14 cellular contexts compared by ENCODE assay signal in genomic region chr3:37742121-37742520, GRCh38.
DNase-seq lines count a peak whose midpoint lies in the region; ATAC-seq and TF ChIP-seq lines count a peak whose summit lies in the region.
"Had no signal": no experiment of that assay in that cellular context is flagged by ENCODE, and none has a peak within 500 bp of the region (broad histone marks: within the 10 kb centered on the region; RNA-seq: fewer than 3 reads in every experiment).

No MANE protein-coding gene starts in this region.

- H3K4me1 Mint-ChIP-seq in endodermal cell (peaks cover 39% of the 10 kb centered on the region), GM23338 (peaks cover 3% of the 10 kb centered on the region; the same call in 2 of the 3 replicates)
- H3K4me1 Mint-ChIP-seq in activated naive CD4-positive, alpha-beta T cell treated with anti-CD3 and anti-CD28 coated beads, Interleukin-2, amount 10 ng/mL, durations not matched to agents 7 days and 5 days: no peaks in the 10 kb centered on the region
- H3K4me1 Mint-ChIP-seq: B cell had no signal

- peak; percentile 62 for DNase-seq in endodermal cell
- DNase-seq in stomach: no peak
- DNase-seq in GM23338 (ENCODE audit: low spot score): no peak
- DNase-seq in activated naive CD4-positive, alpha-beta T cell treated with anti-CD3 and anti-CD28 coated beads, Interleukin-2, amount 10 ng/mL, durations not matched to agents 7 days and 5 days: no peak
- DNase-seq: CD4-positive, alpha-beta T cell; DMS 273 treated with DMSO at 0.1 percent for 48 hours; GOT3 had no signal

- no peaks in the 10 kb centered on the region for H3F3A ChIP-seq in GM23338 (replicated peaks; ENCODE audit: low read depth)

- H3K9me3 Mint-ChIP-seq in endodermal cell: no peaks in the 10 kb centered on the region
- no peaks in the 10 kb centered on the region for H3K9me3 Mint-ChIP-seq in GM23338
- no peaks in the 10 kb centered on the region for H3K9me3 Mint-ChIP-seq in activated naive CD4-positive, alpha-beta T cell treated with anti-CD3 and anti-CD28 coated beads, Interleukin-2, amount 10 ng/mL, durations not matched to agents 7 days and 5 days
- H3K9me3 Mint-ChIP-seq: CD4-positive, alpha-beta T cell had no signal

- no peak overlapping the region for H3K9ac ChIP-seq in endodermal cell (ENCODE audit: extremely low read depth, low read length, poor library complexity, severe bottlenecking)

- no peaks in the 10 kb centered on the region for H3K36me3 ChIP-seq in HEK293 (ENCODE audit: control insufficient read depth in 2 of 2, insufficient read depth in 1 of 2, low read length in 2 of 2)
- peaks cover 11% of the 10 kb centered on the region for H3K36me3 ChIP-seq in endodermal cell (ENCODE audit: control insufficient read depth, insufficient read depth, low read length)
- peaks cover 6 to 10% of the 10 kb centered on the region in 2 donors for H3K36me3 ChIP-seq in muscle layer of duodenum (ENCODE audit: control insufficient read depth in 1 of 2, insufficient read depth in 2 of 2, low read length in 2 of 2)
- peaks cover 0 to 25% (median 13%) of the 10 kb centered on the region in 4 donors for H3K36me3 ChIP-seq in stomach
- H3K36me3 ChIP-seq in GM23338 (ENCODE audit: insufficient read depth): no peaks in the 10 kb centered on the region
- H3K36me3 ChIP-seq: HAP-1 had no signal

- ATAC-seq in HG02852 (IDR thresholded peaks at IDR 0.05; ENCODE audit: unreplicated experiment): no peak
- ATAC-seq in GM21381 (IDR thresholded peaks at IDR 0.05; ENCODE audit: unreplicated experiment): no peak
- no peak for ATAC-seq in GM23338

- H3K4me3 Mint-ChIP-seq in endodermal cell (no peak overlapping the region), GM23338 (no peak overlapping the region)
- H3K4me3 Mint-ChIP-seq in activated naive CD4-positive, alpha-beta T cell treated with anti-CD3 and anti-CD28 coated beads, Interleukin-2, amount 10 ng/mL, durations not matched to agents 7 days and 5 days: no peak overlapping the region
- H3K4me3 Mint-ChIP-seq: B cell; CD4-positive, alpha-beta T cell had no signal

- H3K4me2 ChIP-seq in GM23338: no peak overlapping the region

- H3K27me3 Mint-ChIP-seq in endodermal cell (ENCODE audit: insufficient read depth) (no peaks in the 10 kb centered on the region), GM23338 (ENCODE audit: insufficient read depth, low read depth, poor library complexity) (peaks cover 7% of the 10 kb centered on the region)
- peaks cover 24% of the 10 kb centered on the region for H3K27me3 Mint-ChIP-seq in activated naive CD4-positive, alpha-beta T cell treated with anti-CD3 and anti-CD28 coated beads, Interleukin-2, amount 10 ng/mL, durations not matched to agents 7 days and 5 days
- H3K27me3 Mint-ChIP-seq: CD4-positive, alpha-beta T cell had no signal

- no peaks in the 10 kb centered on the region for H3K79me2 ChIP-seq in GM23338 (replicated peaks; ENCODE audit: insufficient read depth)

- no peaks in the 10 kb centered on the region for H3K9me2 ChIP-seq in GM23338 (ENCODE audit: insufficient read depth)

- H4K20me1 ChIP-seq in GM23338 (replicated peaks; ENCODE audit: insufficient read depth): no peaks in the 10 kb centered on the region

- no peak overlapping the region for H3K27ac ChIP-seq in HEK293 (ENCODE audit: extremely low read depth, low read depth, low read length)
- H3K27ac ChIP-seq in endodermal cell (ENCODE audit: low read depth, low read length): no peak overlapping the region
- peak overlapping the region; percentile 62 for H3K27ac ChIP-seq in muscle layer of duodenum (ENCODE audit: low read length)
- peak overlapping the region in 3 of 5 donors; percentile 20 to 77 (median 68) for H3K27ac ChIP-seq in stomach
- no peak overlapping the region for H3K27ac ChIP-seq in GM23338 (ENCODE audit: low read depth)

- no peak overlapping the region for H3K27ac Mint-ChIP-seq in endodermal cell
- no peak overlapping the region for H3K27ac Mint-ChIP-seq in GM23338
- H3K27ac Mint-ChIP-seq in activated naive CD4-positive, alpha-beta T cell treated with anti-CD3 and anti-CD28 coated beads, Interleukin-2, amount 10 ng/mL, durations not matched to agents 7 days and 5 days: no peak overlapping the region
- H3K27ac Mint-ChIP-seq: B cell; CD4-positive, alpha-beta T cell had no signal

- H2AFZ ChIP-seq in GM23338: no peak overlapping the region

- TF ChIP-seq CTCF in HEK293 (tag by site-specific recombination; IDR thresholded peaks at IDR 0.05) (no peak), endodermal cell (conservative IDR thresholded peaks at IDR 0.05) (no peak), stomach (IDR thresholded peaks at IDR 0.05) (no peak), GM23338 (conservative IDR thresholded peaks at IDR 0.05; ENCODE audit: low read depth in 2 of 2) (no peak)

- H3K4me3 ChIP-seq in HEK293 (ENCODE audit: low read depth, low read length): no peak overlapping the region
- no peak overlapping the region for H3K4me3 ChIP-seq in endodermal cell (ENCODE audit: low read length)
- no peak overlapping the region for H3K4me3 ChIP-seq in muscle layer of duodenum (ENCODE audit: low read depth in 1 of 2, low read length in 2 of 2)
- H3K4me3 ChIP-seq in stomach: no peak overlapping the region
- no peak overlapping the region for H3K4me3 ChIP-seq in GM23338
- H3K4me3 ChIP-seq: GM12878, HAP-1 had no signal

- CTCF ChIA-PET in HEK293 (lab: Yijun Ruan, JAX): interaction anchor here (1.7 kb wide), 1 partner anchor 56 kb away, joined by 5 read pairs; no protein-coding TSS in a partner anchor
- CTCF ChIA-PET in activated naive CD4-positive, alpha-beta T cell treated with anti-CD3 and anti-CD28 coated beads, Interleukin-2, amount 10 ng/mL, durations not matched to agents 7 days and 5 days (lab: Charles Lee): no interaction called here

- H3K27me3 ChIP-seq in endodermal cell (ENCODE audit: control insufficient read depth, insufficient read depth, low read length, poor library complexity, severe bottlenecking): no peaks in the 10 kb centered on the region
- no peaks in the 10 kb centered on the region for H3K27me3 ChIP-seq in muscle layer of duodenum (ENCODE audit: low read depth, low read length)
- no peaks in the 10 kb centered on the region for H3K27me3 ChIP-seq in stomach
- no peaks in the 10 kb centered on the region for H3K27me3 ChIP-seq in GM23338 (ENCODE audit: insufficient read depth)

- no peak for TF ChIP-seq POLR2A in stomach (IDR thresholded peaks at IDR 0.05)

- WGBS in endodermal cell (ENCODE audit: insufficient coverage in 1 of 2, insufficient read length in 1 of 2), 2 experiments: 92 to 100% methylated on average over 1 to 4 of the region's 4 CpGs
- WGBS in stomach, 5 donors: 69 to 86% (median 72%) methylated on average over 4 of the region's 4 CpGs

- POLR2A ChIA-PET in HEK293 (lab: Yijun Ruan, JAX): no interaction called here

- H3K4me1 ChIP-seq in HEK293 (ENCODE audit: control insufficient read depth, insufficient read depth, low read length) (no peaks in the 10 kb centered on the region), endodermal cell (ENCODE audit: control insufficient read depth, insufficient read depth, low read length) (peaks cover 24% of the 10 kb centered on the region), muscle layer of duodenum (ENCODE audit: control insufficient read depth in 1 of 2, insufficient read depth in 2 of 2, low read length in 2 of 2) (peaks cover 0 to 3% of the 10 kb centered on the region in 2 donors), stomach (peaks cover 0 to 21% (median 7%) of the 10 kb centered on the region in 4 donors), GM23338 (ENCODE audit: insufficient read depth) (no peaks in the 10 kb centered on the region)
- H3K4me1 ChIP-seq: HAP-1 had no signal

- intact Hi-C loops in stomach (cut with DNase I; ENCODE audit: low total_unique reads): no loop called here

- H3K9me3 ChIP-seq in HEK293 (ENCODE audit: control insufficient read depth, insufficient read depth, low read depth, low read length) (no peaks in the 10 kb centered on the region), endodermal cell (ENCODE audit: control insufficient read depth, low read length) (no peaks in the 10 kb centered on the region), muscle layer of duodenum (ENCODE audit: control insufficient read depth in 1 of 2, low read length in 2 of 2) (no peaks in the 10 kb centered on the region), stomach (no peaks in the 10 kb centered on the region)
- H3K9me3 ChIP-seq: HAP-1 had no signal

- no peak for TF ChIP-seq EP300 in stomach (IDR thresholded peaks at IDR 0.05)

- H3K36me3 Mint-ChIP-seq in endodermal cell (ENCODE audit: low read depth) (peaks cover 61% of the 10 kb centered on the region), GM23338 (ENCODE audit: low read depth) (no peaks in the 10 kb centered on the region)
- no peaks in the 10 kb centered on the region for H3K36me3 Mint-ChIP-seq in activated naive CD4-positive, alpha-beta T cell treated with anti-CD3 and anti-CD28 coated beads, Interleukin-2, amount 10 ng/mL, durations not matched to agents 7 days and 5 days

TF ChIP-seq in HEK293, 187 proteins besides CTCF, POLR2A, EP300 and RAD21:
- TF ChIP-seq SALL2 (tag by site-specific recombination; IDR thresholded peaks at IDR 0.05; ENCODE audit: borderline replicate concordance) (no peak), ZIC2 (tag by site-specific recombination; IDR thresholded peaks at IDR 0.05) (peak; percentile 41; the same call in 1 of the 2 replicates)

TF ChIP-seq in GM23338, 12 proteins besides CTCF, POLR2A, EP300 and RAD21 (continues in another document):
- TF ChIP-seq, protein P1, sequence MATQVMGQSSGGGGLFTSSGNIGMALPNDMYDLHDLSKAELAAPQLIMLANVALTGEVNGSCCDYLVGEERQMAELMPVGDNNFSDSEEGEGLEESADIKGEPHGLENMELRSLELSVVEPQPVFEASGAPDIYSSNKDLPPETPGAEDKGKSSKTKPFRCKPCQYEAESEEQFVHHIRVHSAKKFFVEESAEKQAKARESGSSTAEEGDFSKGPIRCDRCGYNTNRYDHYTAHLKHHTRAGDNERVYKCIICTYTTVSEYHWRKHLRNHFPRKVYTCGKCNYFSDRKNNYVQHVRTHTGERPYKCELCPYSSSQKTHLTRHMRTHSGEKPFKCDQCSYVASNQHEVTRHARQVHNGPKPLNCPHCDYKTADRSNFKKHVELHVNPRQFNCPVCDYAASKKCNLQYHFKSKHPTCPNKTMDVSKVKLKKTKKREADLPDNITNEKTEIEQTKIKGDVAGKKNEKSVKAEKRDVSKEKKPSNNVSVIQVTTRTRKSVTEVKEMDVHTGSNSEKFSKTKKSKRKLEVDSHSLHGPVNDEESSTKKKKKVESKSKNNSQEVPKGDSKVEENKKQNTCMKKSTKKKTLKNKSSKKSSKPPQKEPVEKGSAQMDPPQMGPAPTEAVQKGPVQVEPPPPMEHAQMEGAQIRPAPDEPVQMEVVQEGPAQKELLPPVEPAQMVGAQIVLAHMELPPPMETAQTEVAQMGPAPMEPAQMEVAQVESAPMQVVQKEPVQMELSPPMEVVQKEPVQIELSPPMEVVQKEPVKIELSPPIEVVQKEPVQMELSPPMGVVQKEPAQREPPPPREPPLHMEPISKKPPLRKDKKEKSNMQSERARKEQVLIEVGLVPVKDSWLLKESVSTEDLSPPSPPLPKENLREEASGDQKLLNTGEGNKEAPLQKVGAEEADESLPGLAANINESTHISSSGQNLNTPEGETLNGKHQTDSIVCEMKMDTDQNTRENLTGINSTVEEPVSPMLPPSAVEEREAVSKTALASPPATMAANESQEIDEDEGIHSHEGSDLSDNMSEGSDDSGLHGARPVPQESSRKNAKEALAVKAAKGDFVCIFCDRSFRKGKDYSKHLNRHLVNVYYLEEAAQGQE (IDR thresholded peaks at IDR 0.05; ENCODE audit: unreplicated experiment): no peak

Comparison
In these comparisons a context has a peak if more than half of its experiments do, and no peak if none do; other contexts are left out.
1. H3K27ac ChIP-seq: peak in muscle layer of duodenum (single experiment) and stomach (3 of 5); none in HEK293 (single experiment), endodermal cell (single experiment) and GM23338 (single experiment).